In the genomic region with DNA sequence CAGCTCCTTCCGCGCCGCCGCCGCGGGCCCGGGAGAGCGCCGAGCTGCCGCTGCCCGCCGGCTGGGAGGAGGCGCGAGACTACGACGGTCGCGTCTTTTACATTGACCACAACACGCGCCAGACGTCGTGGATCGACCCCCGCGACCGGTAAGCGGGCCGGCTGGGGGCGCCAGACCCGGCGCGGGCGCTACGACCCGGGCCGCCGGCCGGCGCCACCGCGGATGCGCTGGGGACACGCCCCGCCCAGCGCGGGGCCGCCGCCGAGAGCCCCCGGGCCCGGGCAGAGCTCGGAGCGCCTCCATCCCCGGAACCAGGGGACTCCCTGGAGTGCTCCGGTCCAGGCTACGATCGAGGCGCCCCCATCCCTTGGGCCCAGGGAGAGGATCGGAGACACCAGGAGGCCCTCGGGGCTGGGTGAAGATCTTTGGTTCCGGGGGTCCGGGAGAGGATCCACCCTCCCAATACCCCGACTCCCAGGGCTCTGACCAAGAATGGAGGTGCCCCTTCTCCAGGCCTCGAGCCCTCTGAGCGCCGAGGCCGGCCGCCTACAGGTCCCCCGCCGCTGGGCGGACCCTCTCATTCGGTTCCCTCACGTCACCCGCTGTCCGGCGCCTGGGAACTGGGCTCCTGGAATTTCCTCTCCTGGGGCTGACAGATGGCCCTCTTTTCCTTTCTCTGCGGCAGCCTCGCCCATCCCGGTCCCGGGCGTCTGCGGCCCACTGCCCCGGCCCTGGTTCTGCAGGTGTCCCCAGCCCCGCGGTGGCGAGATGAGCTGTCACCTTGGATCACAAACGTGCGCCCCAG, we compare ENCODE assay signal across 8 cellular contexts. TPM values are rescaled to one million over a fixed set of nuclear protein-coding genes. Genes with fewer than 3 reads are reported as not detected.
DNase-seq lines count a peak whose midpoint lies in the region; ATAC-seq, FAIRE-seq and TF ChIP-seq lines count a peak whose summit lies in the region.

No MANE protein-coding gene starts in this region.

- H3K36me3 ChIP-seq in IMR-90 (ENCODE audit: control insufficient read depth, insufficient read depth, low read length), result no peaks in the 10 kb centered on the region
- no peaks in the 10 kb centered on the region for H3K36me3 ChIP-seq in kidney epithelial cell (ENCODE audit: control insufficient read depth, insufficient read depth, low read length)

- H4K5ac ChIP-seq in IMR-90 (ENCODE audit: low read depth, low read length), result no peak overlapping the region; the same call in 1 of the 2 replicates

- intact Hi-C loops in activated CD4-positive, alpha-beta T cell treated with anti-CD3 and anti-CD28 coated beads for 36 hours (cut with DNase I, micrococcal nuclease), result loop anchor here (1.0 to 10.0 kb wide), 7 partner anchors 66 to 1739 kb away; a partner anchor contains a TSS
- intact Hi-C loops in IMR-90 (cut with micrococcal nuclease), result loop anchor here (2.0 to 5.0 kb wide), 2 partner anchors 67 to 101 kb away; no protein-coding TSS in a partner anchor

- no peak overlapping the region for H2BK20ac ChIP-seq in IMR-90 (ENCODE audit: low read depth, low read length)

- peak overlapping the region; percentile 8 for H3K4ac ChIP-seq in IMR-90 (ENCODE audit: low read depth, low read length)

- DNase-seq in activated CD4-positive, alpha-beta T cell treated with anti-CD3 and anti-CD28 coated beads for 36 hours, result no peak
- no peak for DNase-seq in activated CD4-positive, alpha-beta T cell treated with anti-CD3 and anti-CD28 coated beads, Interleukin-2, amount 50 U/mL, for 48 hours
- DNase-seq in IMR-90 (peak; percentile 35), astrocyte of the spinal cord (ENCODE audit: low read depth, low spot score) (no peak), kidney epithelial cell (ENCODE audit: low read depth) (no peak), urothelium cell line (ENCODE audit: low spot score) (no peak), pons (ENCODE audit: low spot score) (no peak)

- TF ChIP-seq RAD21 in IMR-90 (IDR thresholded peaks at IDR 0.05; ENCODE audit: low read length), result no peak

- peaks cover 5% of the 10 kb centered on the region for H3K36me3 Mint-ChIP-seq in activated CD4-positive, alpha-beta T cell treated with anti-CD3 and anti-CD28 coated beads for 36 hours (ENCODE audit: low read depth)
- peaks cover 7% of the 10 kb centered on the region for H3K36me3 Mint-ChIP-seq in stimulated activated memory B cell treated with anti-CD40 and anti-IgM and Interleukin-4, amounts not matched to agents 10 μg/mL and 1 μg/mL and 100 μg/mL, for 72 hours

- peak overlapping the region; percentile 88 for H3K4me2 ChIP-seq in IMR-90 (ENCODE audit: low read depth, low read length)

- no peak overlapping the region for H2AK5ac ChIP-seq in IMR-90 (ENCODE audit: low read depth, low read length)

- peak overlapping the region; percentile 63 for H3K9ac ChIP-seq in IMR-90 (ENCODE audit: low read depth, low read length)

- 0 out of 2 replicates have a peak overlapping the region, but pooled peaks have one; percentile 17 for H3K56ac ChIP-seq in IMR-90 (ENCODE audit: extremely low read depth, insufficient read depth, low read length)

- no peaks in the 10 kb centered on the region for H3K9me1 ChIP-seq in IMR-90 (ENCODE audit: insufficient read depth, low read length)

- H3K27ac Mint-ChIP-seq in activated CD4-positive, alpha-beta T cell treated with anti-CD3 and anti-CD28 coated beads for 36 hours, result no peak overlapping the region
- peak overlapping the region; percentile 46 for H3K27ac Mint-ChIP-seq in stimulated activated memory B cell treated with anti-CD40 and anti-IgM and Interleukin-4, amounts not matched to agents 10 μg/mL and 1 μg/mL and 100 μg/mL, for 72 hours

- peak; percentile 76 for TF ChIP-seq POLR2A in IMR-90 (IDR thresholded peaks at IDR 0.05; ENCODE audit: low read depth, low read length)

- CTCF ChIA-PET in activated CD4-positive, alpha-beta T cell treated with anti-CD3 and anti-CD28 coated beads for 36 hours (lab: Charles Lee), result interaction anchor here (1.0 to 1.6 kb wide), 5 partner anchors 14 to 103 kb away, joined by 3 to 5 read pairs (median 4); no protein-coding TSS in a partner anchor
- CTCF ChIA-PET in IMR-90 (lab: Yijun Ruan, JAX), result no interaction called here

- H2AK9ac ChIP-seq in IMR-90 (replicated peaks; ENCODE audit: low read depth, low read length, poor library complexity), result peak overlapping the region; percentile 77

- H3K27me3 ChIP-seq in IMR-90 (ENCODE audit: control insufficient read depth, insufficient read depth, low read length) (no peaks in the 10 kb centered on the region), kidney epithelial cell (ENCODE audit: control insufficient read depth, insufficient read depth, low read length) (no peaks in the 10 kb centered on the region)

- peak overlapping the region; percentile 24; the same call in 1 of the 2 replicates for H4K91ac ChIP-seq in IMR-90 (ENCODE audit: insufficient read depth, low read depth, low read length)

- 0 out of 2 replicates have a peak overlapping the region, but pooled peaks have one; percentile 29 for H3K23ac ChIP-seq in IMR-90 (ENCODE audit: low read depth, low read length)

- H3K79me1 ChIP-seq in IMR-90 (ENCODE audit: low read depth in 1 of 2, low read length in 2 of 2), result peaks cover 0 to 10% of the 10 kb centered on the region in 2 experiments; a peak in 2 of 4 replicates

- 37% methylated on average over 32 of the region's 88 CpGs; no CpG with 5 or more reads in 1 of the 2 experiments for WGBS in IMR-90 (ENCODE audit: extremely low coverage in 2 of 2, insufficient read length in 1 of 2), 2 experiments

- peaks cover 6% of the 10 kb centered on the region for H3K27me3 Mint-ChIP-seq in activated CD4-positive, alpha-beta T cell treated with anti-CD3 and anti-CD28 coated beads for 36 hours
- no peaks in the 10 kb centered on the region for H3K27me3 Mint-ChIP-seq in stimulated activated memory B cell treated with anti-CD40 and anti-IgM and Interleukin-4, amounts not matched to agents 10 μg/mL and 1 μg/mL and 100 μg/mL, for 72 hours

- H3K4me1 Mint-ChIP-seq in activated CD4-positive, alpha-beta T cell treated with anti-CD3 and anti-CD28 coated beads for 36 hours, result peaks cover 32% of the 10 kb centered on the region
- peaks cover 35% of the 10 kb centered on the region for H3K4me1 Mint-ChIP-seq in stimulated activated memory B cell treated with anti-CD40 and anti-IgM and Interleukin-4, amounts not matched to agents 10 μg/mL and 1 μg/mL and 100 μg/mL, for 72 hours

- H4K20me1 ChIP-seq in IMR-90 (ENCODE audit: insufficient read depth, low read length), result no peaks in the 10 kb centered on the region

- peak overlapping the region; percentile 16; the same call in 1 of the 2 replicates for H3K18ac ChIP-seq in IMR-90 (ENCODE audit: low read depth, low read length)

- in situ Hi-C loops in IMR-90 (cut with MboI; ENCODE audit: low sequenced_read_pairs) (no loop called here), astrocyte of the spinal cord (cut with HindIII; ENCODE audit: low sequenced_read_pairs) (no loop called here)

- ATAC-seq in activated CD4-positive, alpha-beta T cell treated with anti-CD3 and anti-CD28 coated beads for 36 hours, result no peak
- ATAC-seq in IMR-90 (ENCODE audit: low read depth), result peak; percentile 7
- ATAC-seq in stimulated activated memory B cell treated with anti-CD40 and anti-IgM and Interleukin-4, amounts not matched to agents 10 μg/mL and 1 μg/mL and 100 μg/mL, for 72 hours, result peak; percentile 37

- dilution Hi-C loops in IMR-90 (cut with HindIII; ENCODE audit: low sequenced_read_pairs, unreplicated experiment), result no loop called here

- no peak for FAIRE-seq in urothelium cell line (lab: Jason Lieb, UNC)

- TF ChIP-seq CTCF in IMR-90 (conservative IDR thresholded peaks at IDR 0.05; ENCODE audit: low read depth, low read length), result 0 out of 2 replicates have a peak, but pooled peaks have one; percentile 9
- TF ChIP-seq CTCF in astrocyte of the spinal cord (IDR thresholded peaks at IDR 0.05; ENCODE audit: low read depth, low read length), result no peak
- no peak for TF ChIP-seq CTCF in kidney epithelial cell (IDR thresholded peaks at IDR 0.05; ENCODE audit: insufficient read depth, low read length, poor library complexity, severe bottlenecking)

- POLR2A ChIA-PET in activated CD4-positive, alpha-beta T cell treated with anti-CD3 and anti-CD28 coated beads for 36 hours (lab: Charles Lee), result no interaction called here
- POLR2A ChIA-PET in IMR-90 (lab: Charles Lee; ENCODE audit: unreplicated experiment), result no interaction called here

- peak overlapping the region; percentile 68 for H2AFZ ChIP-seq in IMR-90 (replicated peaks; ENCODE audit: low read length, poor library complexity)

- no peaks in the 10 kb centered on the region for H3K9me3 ChIP-seq in IMR-90 (ENCODE audit: control insufficient read depth, insufficient read depth, low read length)

- BruUV-seq in IMR-90 (replicated peaks; lab: Mats Ljungman, UMichigan), result no TSS peak

- H2BK120ac ChIP-seq in IMR-90 (ENCODE audit: low read depth, low read length), result no peak overlapping the region

- peak overlapping the region; percentile 28 for H2BK5ac ChIP-seq in IMR-90 (ENCODE audit: low read depth, low read length, poor library complexity, severe bottlenecking)

- H3K4me1 ChIP-seq in IMR-90 (ENCODE audit: control insufficient read depth, insufficient read depth, low read length), result peaks cover 4% of the 10 kb centered on the region

- peak overlapping the region; percentile 82 for H3K27ac ChIP-seq in IMR-90 (ENCODE audit: insufficient read depth, low read length)

- H3K4me3 ChIP-seq in IMR-90 (ENCODE audit: insufficient read depth, low read depth, low read length), result peak overlapping the region; percentile 74
- peak overlapping the region; percentile 51 for H3K4me3 ChIP-seq in astrocyte of the spinal cord (ENCODE audit: low read depth, low read length)
- peak overlapping the region; percentile 54 for H3K4me3 ChIP-seq in kidney epithelial cell (ENCODE audit: low read depth, low read length)

- no peak overlapping the region for H2BK15ac ChIP-seq in IMR-90 (ENCODE audit: low read depth, low read length)

- H3K9me3 Mint-ChIP-seq in activated CD4-positive, alpha-beta T cell treated with anti-CD3 and anti-CD28 coated beads for 36 hours (ENCODE audit: low read depth), result no peaks in the 10 kb centered on the region
- H3K9me3 Mint-ChIP-seq in stimulated activated memory B cell treated with anti-CD40 and anti-IgM and Interleukin-4, amounts not matched to agents 10 μg/mL and 1 μg/mL and 100 μg/mL, for 72 hours, result no peaks in the 10 kb centered on the region

- H4K8ac ChIP-seq in IMR-90 (ENCODE audit: low read depth in 2 of 2, low read length in 2 of 2), result no peak overlapping the region; a peak in 1 of 4 replicates

- peak overlapping the region; percentile 67 for H3K4me3 Mint-ChIP-seq in activated CD4-positive, alpha-beta T cell treated with anti-CD3 and anti-CD28 coated beads for 36 hours
- H3K4me3 Mint-ChIP-seq in stimulated activated memory B cell treated with anti-CD40 and anti-IgM and Interleukin-4, amounts not matched to agents 10 μg/mL and 1 μg/mL and 100 μg/mL, for 72 hours, result peak overlapping the region; percentile 84

- H3K14ac ChIP-seq in IMR-90 (replicated peaks; ENCODE audit: low read depth, low read length), result 0 out of 2 replicates have a peak overlapping the region, but pooled peaks have one; percentile 48

RNA-seq across cellular contexts. Expression of a gene that starts 48.8 kb away (rescaled TPM):
- not detected for total RNA-seq in activated CD4-positive, alpha-beta T cell treated with anti-CD3 and anti-CD28 coated beads for 36 hours
- total RNA-seq in IMR-90 (2012; rRNA removed) (under 0.01 TPM in 1 of 2 replicates, not detected in the other), kidney epithelial cell (not detected in 2 replicates)
- polyA plus RNA-seq in IMR-90 (2012; rRNA removed), result 0.14 TPM in 2 replicates
- polyA plus RNA-seq in IMR-90 (2012; cell fraction: cytosol; rRNA removed), result 0.05 TPM in 1 of 2 replicates, not detected in the other
- polyA plus RNA-seq in IMR-90 (2012; cell fraction: nucleus; rRNA removed; ENCODE audit: low replicate concordance), result 0.28 and 1.8 TPM in 2 replicates
